ENCODE assay signal across 8 cellular contexts in the genomic region with DNA sequence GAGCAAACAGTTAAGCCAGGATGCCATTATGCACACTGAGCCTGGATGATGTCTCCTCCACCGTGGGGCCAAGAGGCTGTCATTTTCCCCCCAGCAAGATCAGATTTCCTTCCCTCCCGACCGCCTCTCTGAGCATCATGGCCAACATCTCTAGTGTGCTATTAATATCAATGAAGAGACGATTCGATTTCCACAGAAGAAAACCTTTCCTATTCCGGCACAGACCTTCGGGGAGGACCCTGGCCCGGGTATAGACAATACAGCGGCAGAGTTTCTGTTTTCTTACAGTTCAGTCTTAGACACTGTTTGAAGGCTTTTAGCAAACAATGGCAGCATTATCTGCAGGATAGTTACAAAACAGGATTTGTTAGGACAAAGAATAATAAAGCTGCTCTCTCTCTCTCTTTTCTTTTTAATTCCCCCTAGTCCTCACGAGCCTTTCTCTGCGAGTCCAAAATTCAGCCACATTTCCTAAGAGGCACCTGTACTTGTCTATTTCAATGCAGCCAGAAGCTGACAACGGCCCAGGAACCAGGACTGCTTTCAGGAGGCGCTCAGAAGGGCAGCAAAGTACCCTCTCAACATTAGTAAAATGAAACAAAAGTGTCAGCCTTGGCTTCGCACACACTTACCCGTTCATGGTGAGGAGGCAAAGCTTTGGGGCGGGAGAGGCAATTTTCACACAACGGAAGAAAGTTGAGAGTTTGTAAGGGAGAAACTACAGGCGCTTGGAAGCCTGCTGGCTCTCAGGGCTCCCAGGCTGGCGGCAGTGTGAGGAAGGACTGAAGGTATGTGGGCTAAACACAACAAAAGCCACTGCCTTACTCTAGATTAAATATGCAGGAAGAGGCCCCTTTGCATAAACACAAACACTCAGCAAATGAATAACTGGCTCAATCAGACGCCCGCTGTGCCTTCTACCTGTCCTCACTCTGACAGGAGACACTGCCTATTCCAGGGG.
DNase-seq lines count a peak whose midpoint lies in the region; ATAC-seq lines count a peak whose summit lies in the region.

No MANE protein-coding gene starts in this region.

- 3 to 4% methylated on average over 21 of the region's 21 CpGs for WGBS in aorta, 2 donors

- peak overlapping the region; percentile 63 for H3K27ac Mint-ChIP-seq in activated T-helper 1 cell treated with anti-CD3 and anti-CD28 coated beads, Interleukin-12 subunit alpha, Interleukin-12 subunit beta, Interleukin-2, Interleukin-4 antibody, amounts not matched to agents 30 ng/mL and 10 ng/mL and 1 ng/mL, durations not matched to agents 14 hours and 24 hours and 36 hours

- DNase-seq in NCI-H82 (lab: John Stamatoyannopoulos, UW) (peak; percentile 5), NCI-H82 treated with DMSO at 0.1 percent for 48 hours (lab: John Stamatoyannopoulos, UW; ENCODE audit: unreplicated experiment) (no peak), Right ventricle myocardium superior (peak; percentile 42), aorta (no peak), HCEC 1CT (no peak), NCI-H226 (no peak)
- no peak for DNase-seq in activated T-helper 1 cell treated with anti-CD3 and anti-CD28 coated beads, Interleukin-12 subunit alpha, Interleukin-12 subunit beta, Interleukin-2, Interleukin-4 antibody, amounts not matched to agents 30 ng/mL and 10 ng/mL and 1 ng/mL, durations not matched to agents 14 hours and 24 hours and 36 hours (ENCODE audit: low spot score)

- no peaks in the 10 kb centered on the region for H3K9me3 Mint-ChIP-seq in activated T-helper 1 cell treated with anti-CD3 and anti-CD28 coated beads, Interleukin-12 subunit alpha, Interleukin-12 subunit beta, Interleukin-2, Interleukin-4 antibody, amounts not matched to agents 30 ng/mL and 10 ng/mL and 1 ng/mL, durations not matched to agents 14 hours and 24 hours and 36 hours

- peaks cover 79% of the 10 kb centered on the region for H3K4me1 Mint-ChIP-seq in activated T-helper 1 cell treated with anti-CD3 and anti-CD28 coated beads, Interleukin-12 subunit alpha, Interleukin-12 subunit beta, Interleukin-2, Interleukin-4 antibody, amounts not matched to agents 30 ng/mL and 10 ng/mL and 1 ng/mL, durations not matched to agents 14 hours and 24 hours and 36 hours (ENCODE audit: low read depth)

- H3K27me3 Mint-ChIP-seq in activated T-helper 1 cell treated with anti-CD3 and anti-CD28 coated beads, Interleukin-12 subunit alpha, Interleukin-12 subunit beta, Interleukin-2, Interleukin-4 antibody, amounts not matched to agents 30 ng/mL and 10 ng/mL and 1 ng/mL, durations not matched to agents 14 hours and 24 hours and 36 hours (ENCODE audit: insufficient read depth), result peaks cover 53% of the 10 kb centered on the region

- H3K4me3 ChIP-seq in neuron (ENCODE audit: low read length) (peak overlapping the region; percentile 54), aorta (ENCODE audit: low read length in 2 of 2) (peak overlapping the region; percentile 59 to 93)

- H3K27ac ChIP-seq in aorta (ENCODE audit: low read depth in 1 of 2, low read length in 2 of 2), result peak overlapping the region; percentile 23 to 88

- peak overlapping the region; percentile 21 for H2AFZ ChIP-seq in neuron (ENCODE audit: low read depth, low read length)

- ATAC-seq in Right ventricle myocardium superior (ENCODE audit: poor library complexity) (peak; percentile 91), aorta (ENCODE audit: low FRiP score) (peak; percentile 77)

- H3K36me3 ChIP-seq in neuron (ENCODE audit: insufficient read depth, low read length) (no peaks in the 10 kb centered on the region), aorta (ENCODE audit: control insufficient read depth in 1 of 2, insufficient read depth in 2 of 2, low read length in 1 of 2) (no peaks in the 10 kb centered on the region)

- H3K4me1 ChIP-seq in neuron (ENCODE audit: insufficient read depth, low read length), result peaks cover 24% of the 10 kb centered on the region
- peaks cover 0 to 8% of the 10 kb centered on the region in 2 donors for H3K4me1 ChIP-seq in aorta (ENCODE audit: control insufficient read depth in 1 of 2, insufficient read depth in 2 of 2, low read length in 2 of 2)

- peaks cover 3% of the 10 kb centered on the region for H3K36me3 Mint-ChIP-seq in activated T-helper 1 cell treated with anti-CD3 and anti-CD28 coated beads, Interleukin-12 subunit alpha, Interleukin-12 subunit beta, Interleukin-2, Interleukin-4 antibody, amounts not matched to agents 30 ng/mL and 10 ng/mL and 1 ng/mL, durations not matched to agents 14 hours and 24 hours and 36 hours (ENCODE audit: low read depth)

- intact Hi-C loops in activated T-helper 1 cell treated with anti-CD3 and anti-CD28 coated beads, Interleukin-12 subunit alpha, Interleukin-12 subunit beta, Interleukin-2, Interleukin-4 antibody, amounts not matched to agents 30 ng/mL and 10 ng/mL and 1 ng/mL, durations not matched to agents 14 hours and 24 hours and 36 hours (cut with micrococcal nuclease), result loop anchor here (5.0 kb wide), 2 partner anchors 207 to 753 kb away; no protein-coding TSS in a partner anchor
- intact Hi-C loops in Right ventricle myocardium superior (cut with DNase I) (no loop called here), aorta (cut with DNase I) (loop anchor here (1.0 to 10.0 kb wide), 9 partner anchors 61 to 761 kb away; a partner anchor contains a TSS)

- H3K9me3 ChIP-seq in neuron (ENCODE audit: low read length) (no peaks in the 10 kb centered on the region), aorta (ENCODE audit: control insufficient read depth, low read length) (no peaks in the 10 kb centered on the region)

- H3K4me3 Mint-ChIP-seq in activated T-helper 1 cell treated with anti-CD3 and anti-CD28 coated beads, Interleukin-12 subunit alpha, Interleukin-12 subunit beta, Interleukin-2, Interleukin-4 antibody, amounts not matched to agents 30 ng/mL and 10 ng/mL and 1 ng/mL, durations not matched to agents 14 hours and 24 hours and 36 hours, result peak overlapping the region; percentile 87

- H3K27me3 ChIP-seq in neuron (ENCODE audit: insufficient read depth, low read length), result no peaks in the 10 kb centered on the region
- no peaks in the 10 kb centered on the region for H3K27me3 ChIP-seq in aorta (ENCODE audit: control insufficient read depth in 1 of 2, insufficient read depth in 2 of 2, low read length in 1 of 2)

Comparison
In these comparisons a context has a peak if more than half of its experiments do, and no peak if none do; other contexts are left out.
1. DNase-seq: peak in NCI-H82 (single experiment) and Right ventricle myocardium superior (single experiment); none in NCI-H82 treated with DMSO at 0.1 percent for 48 hours (single experiment), activated T-helper 1 cell treated with anti-CD3 and anti-CD28 coated beads, Interleukin-12 subunit alpha, Interleukin-12 subunit beta, Interleukin-2, Interleukin-4 antibody, amounts not matched to agents 30 ng/mL and 10 ng/mL and 1 ng/mL, durations not matched to agents 14 hours and 24 hours and 36 hours (single experiment), aorta (0 of 2), HCEC 1CT (single experiment) and NCI-H226 (single experiment).